Comparison of ENCODE assay signal across 30 cellular contexts in genomic region chr5:5591567-5591966, GRCh38.
"Had no signal": no experiment of that assay in that cellular context is flagged by ENCODE, and none has a peak within 500 bp of the region (broad histone marks: within the 10 kb centered on the region; RNA-seq: fewer than 3 reads in every experiment).

No MANE protein-coding gene starts in this region.

- H3K4me1 Mint-ChIP-seq: T-cell had no signal

- H3K27ac Mint-ChIP-seq: T-cell had no signal

- H3K36me3 ChIP-seq: SJCRH30 had no signal

- DNase-seq: Karpas-422, MM.1S, MV-4-11, NCI-H1092, NCI-H1105, NCI-H1417 treated with DMSO at 0.1 percent for 48 hours, NCI-H1436 treated with DMSO at 0.1 percent for 48 hours, NCI-H1694 treated with DMSO at 0.1 percent for 48 hours, NCI-H187 treated with DMSO at 0.1 percent for 48 hours, NCI-H2029, NCI-H2081, NCI-H2171 treated with DMSO at 0.1 percent for 48 hours, NCI-H2227 treated with DMSO at 0.1 percent for 48 hours, NCI-H345, NCI-H446, NCI-H510A treated with DMSO at 0.1 percent for 48 hours, NCI-H524 treated with DMSO at 0.1 percent for 48 hours, NCI-H526 treated with DMSO at 0.1 percent for 48 hours, NCI-H748 treated with DMSO at 0.1 percent for 48 hours, NCI-H82, PC-9, SHP77, SIG-M5, SJCRH30, T-cell had no signal

- H3K4me3 Mint-ChIP-seq: T-cell had no signal

- ATAC-seq: Panc1, Right ventricle myocardium inferior, SK-N-SH treated with all-trans-retinoic acid at 6 μM for 48 hours, T-cell had no signal

- H2AFZ ChIP-seq: PC-9 had no signal

- H3K36me3 Mint-ChIP-seq: T-cell had no signal

- H3K4me3 ChIP-seq: PC-9, SJCRH30, SK-N-MC had no signal

- H3K4me2 ChIP-seq: PC-9 had no signal

- H3K9me3 ChIP-seq: SJCRH30 had no signal

- H3K27ac ChIP-seq: PC-9, RWPE1, SJCRH30, SK-N-MC had no signal

- H3K27me3 ChIP-seq: SJCRH30 had no signal

- H3K4me1 ChIP-seq: SJCRH30 had no signal
